In genomic region chr1:109483658-109484518, GRCh38 we compare ENCODE assay signal across 8 cellular contexts. TPM values are rescaled to one million over a fixed set of nuclear protein-coding genes. Genes with fewer than 3 reads are reported as not detected.
DNase-seq lines count a peak whose midpoint lies in the region; ATAC-seq and TF ChIP-seq lines count a peak whose summit lies in the region.

Gene ATXN7L2, plus strand, starts transcription at chr1:109483905. Its CDS starts 49 bp downstream, at chr1:109483954.

- H3K4me3 Mint-ChIP-seq in central memory CD8-positive, alpha-beta T cell: peak within 1 kb of the TSS; percentile 97

- TF ChIP-seq CTCF in AG10803 (conservative IDR thresholded peaks at IDR 0.05; ENCODE audit: low read length) (no peak), kidney epithelial cell (IDR thresholded peaks at IDR 0.05; ENCODE audit: insufficient read depth, low read length, poor library complexity, severe bottlenecking) (no peak)

- peak; percentile 68 for ATAC-seq in GM19043 (IDR thresholded peaks at IDR 0.05; ENCODE audit: low read depth, unreplicated experiment)
- peak; percentile 72 for ATAC-seq in HG03342 (IDR thresholded peaks at IDR 0.05; ENCODE audit: unreplicated experiment)
- ATAC-seq in central memory CD8-positive, alpha-beta T cell (replicated peaks; ENCODE audit: extremely low read depth, poor library complexity, severe bottlenecking): peak; percentile 85

- DNase-seq in AG10803 (ENCODE audit: low read depth) (peak; percentile 89), NCI-H446 (lab: John Stamatoyannopoulos, UW) (peak; percentile 87 to 95), kidney epithelial cell (ENCODE audit: low read depth) (peak; percentile 50)
- peak; percentile 87 for DNase-seq in activated CD4-positive, CD25-positive, alpha-beta regulatory T cell treated with anti-CD3 and anti-CD28 coated beads, Interleukin-2, amount 50 U/mL, for 72 hours
- peak; percentile 77 to 85 for DNase-seq in central memory CD8-positive, alpha-beta T cell (ENCODE audit: low spot score in 2 of 2)
- DNase-seq in stimulated activated CD4-positive, alpha-beta T cell treated with anti-CD3 and anti-CD28 coated beads, Interleukin-15, amount 100 ng/mL, for 24 hours: peak; percentile 92

- H3K27ac Mint-ChIP-seq in central memory CD8-positive, alpha-beta T cell (ENCODE audit: low read depth): peak within 1 kb of the TSS; percentile 93

- H3K27me3 Mint-ChIP-seq in central memory CD8-positive, alpha-beta T cell: peaks cover 11% of the 10 kb centered on the region

- peaks cover 31% of the 10 kb centered on the region for H3K4me1 Mint-ChIP-seq in central memory CD8-positive, alpha-beta T cell

- H3K27me3 ChIP-seq in kidney epithelial cell (ENCODE audit: control insufficient read depth, insufficient read depth, low read length): peaks cover 15% of the 10 kb centered on the region

- H3K4me3 ChIP-seq in AG10803 (ENCODE audit: low read length) (peak within 1 kb of the TSS; percentile 91), kidney epithelial cell (ENCODE audit: low read depth, low read length) (peak within 1 kb of the TSS; percentile 68)

- no peaks in the 10 kb centered on the region for H3K9me3 Mint-ChIP-seq in central memory CD8-positive, alpha-beta T cell

- H3K36me3 ChIP-seq in kidney epithelial cell (ENCODE audit: control insufficient read depth, insufficient read depth, low read length): peaks cover 1% of the 10 kb centered on the region

- H3K36me3 Mint-ChIP-seq in central memory CD8-positive, alpha-beta T cell (ENCODE audit: insufficient read depth): peaks cover 8% of the 10 kb centered on the region

RNA-seq across cellular contexts. Expression of gene ATXN7L2, which starts in this region (rescaled TPM):
- 6.7 and 8.3 TPM in 2 replicates for total RNA-seq in kidney epithelial cell

Comparison
In these comparisons a context has a peak if more than half of its experiments do, and no peak if none do; other contexts are left out.
1. Peak in every context shown above with its lines: DNase-seq, ATAC-seq and H3K4me3 ChIP-seq.